6 cellular contexts compared by ENCODE assay signal in genomic region chr2:1205853-1206252, GRCh38.
"Had no signal": no experiment of that assay in that cellular context is flagged by ENCODE, and none has a peak within 500 bp of the region (broad histone marks: within the 10 kb centered on the region; RNA-seq: fewer than 3 reads in every experiment).

No MANE protein-coding gene starts in this region.

- FAIRE-seq: HTR-8/SVneo, K562 had no signal

- ATAC-seq: K562 had no signal

- H3K4me3 ChIP-seq: K562 had no signal

- H3K9ac ChIP-seq: KMS-11 had no signal

- DNase-seq: KBM-7, KG1 had no signal

- H3K27ac ChIP-seq: HL-60, KMS-11 had no signal

- H3K4me2 ChIP-seq: KMS-11 had no signal
